Comparison of ENCODE assay signal across 8 cellular contexts in the genomic region with DNA sequence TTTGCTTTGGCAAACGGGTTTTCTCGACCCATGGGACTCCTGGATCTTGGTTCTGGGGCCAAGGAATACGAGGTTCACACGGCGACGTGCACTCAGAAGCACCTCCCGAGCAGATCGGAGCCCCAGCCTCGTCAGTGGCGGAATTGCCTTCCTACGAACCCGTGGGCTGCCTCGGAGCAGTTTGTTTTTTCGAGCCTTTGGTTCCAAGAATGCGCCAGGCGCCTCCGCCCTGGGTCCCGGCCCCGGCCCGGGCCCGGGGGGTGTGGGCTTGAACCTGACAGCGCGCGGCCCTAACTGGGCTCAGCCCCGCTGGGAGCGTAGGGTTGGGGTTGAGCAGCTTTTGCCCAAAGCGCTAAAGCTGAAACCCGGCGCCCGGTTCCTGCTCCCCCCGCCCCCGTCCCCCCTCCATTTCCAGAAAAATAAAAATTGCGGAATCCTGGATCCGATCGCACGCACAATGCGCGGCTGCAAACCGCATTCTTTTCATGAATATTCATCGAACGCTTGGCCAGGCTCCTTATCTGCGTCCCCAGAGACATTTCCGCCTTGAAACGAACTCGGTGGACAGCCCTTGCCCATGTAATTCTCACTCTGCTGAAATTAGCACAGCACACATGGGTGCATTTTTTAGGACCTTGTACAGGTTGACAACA. TPM values are rescaled to one million over a fixed set of nuclear protein-coding genes. Genes with fewer than 3 reads are reported as not detected.
DNase-seq lines count a peak whose midpoint lies in the region; ATAC-seq and TF ChIP-seq lines count a peak whose summit lies in the region.

No MANE protein-coding gene starts in this region.

- DNase-seq in SKM-1 treated with dmso at 0.1 percent for 144 hours (lab: John Stamatoyannopoulos, UW; ENCODE audit: unreplicated experiment) (peak; percentile 5), SKM-1 (lab: John Stamatoyannopoulos, UW; ENCODE audit: unreplicated experiment) (no peak), Panc1 (ENCODE audit: low read depth, low spot score) (no peak), mucosa of gallbladder (ENCODE audit: low spot score) (peak; percentile 14), vagina (ENCODE audit: extremely low spot score in 2 of 2) (no peak)
- no peak for DNase-seq in activated naive CD4-positive, alpha-beta T cell treated with anti-CD3 and anti-CD28 coated beads, Interleukin-2, amount 10 ng/mL, durations not matched to agents 7 days and 5 days

- in situ Hi-C loops in Panc1 (cut with HindIII; ENCODE audit: low pct_unique_long_range_greater_than_20kb, low sequenced_read_pairs): loop anchor here (25.0 kb wide), 1 partner anchor 1069 kb away; no protein-coding TSS in a partner anchor

- CTCF ChIA-PET in Panc1 (lab: Charles Lee): no interaction called here
- CTCF ChIA-PET in activated naive CD4-positive, alpha-beta T cell treated with anti-CD3 and anti-CD28 coated beads, Interleukin-2, amount 10 ng/mL, durations not matched to agents 7 days and 5 days (lab: Charles Lee): no interaction called here

- ATAC-seq in HG02623 (IDR thresholded peaks at IDR 0.05; ENCODE audit: unreplicated experiment) (peak; percentile 19), Panc1 (peak; percentile 7; the same call in 1 of the 2 replicates)

- H3K4me3 Mint-ChIP-seq in activated naive CD4-positive, alpha-beta T cell treated with anti-CD3 and anti-CD28 coated beads, Interleukin-2, amount 10 ng/mL, durations not matched to agents 7 days and 5 days: no peak overlapping the region

- H3K27me3 ChIP-seq in Panc1 (ENCODE audit: control insufficient read depth, insufficient read depth, low read length): no peaks in the 10 kb centered on the region
- H3K27me3 ChIP-seq in endocrine pancreas (ENCODE audit: control insufficient read depth, insufficient read depth, low read length): peaks cover 4% of the 10 kb centered on the region
- H3K27me3 ChIP-seq in vagina: no peaks in the 10 kb centered on the region

- peaks cover 45% of the 10 kb centered on the region for H3K27me3 Mint-ChIP-seq in activated naive CD4-positive, alpha-beta T cell treated with anti-CD3 and anti-CD28 coated beads, Interleukin-2, amount 10 ng/mL, durations not matched to agents 7 days and 5 days

- no peaks in the 10 kb centered on the region for H3K9me3 Mint-ChIP-seq in activated naive CD4-positive, alpha-beta T cell treated with anti-CD3 and anti-CD28 coated beads, Interleukin-2, amount 10 ng/mL, durations not matched to agents 7 days and 5 days

- intact Hi-C loops in Panc1 (cut with micrococcal nuclease; ENCODE audit: unreplicated experiment): loop anchor here (5.0 to 10.0 kb wide), 2 partner anchors 896 to 1089 kb away; no protein-coding TSS in a partner anchor
- intact Hi-C loops in vagina (cut with DNase I): loop anchor here (5.0 kb wide), 1 partner anchor 1089 kb away; no protein-coding TSS in a partner anchor

- H3K27ac ChIP-seq in Panc1 (ENCODE audit: low read length) (peak overlapping the region; percentile 77), vagina (peak overlapping the region; percentile 77)

- BruUV-seq in Panc1 (replicated peaks; lab: Mats Ljungman, UMichigan): no TSS peak

- no peaks in the 10 kb centered on the region for H3K9me3 ChIP-seq in Panc1 (ENCODE audit: control insufficient read depth, insufficient read depth, low read depth, low read length)
- no peaks in the 10 kb centered on the region for H3K9me3 ChIP-seq in endocrine pancreas (ENCODE audit: control insufficient read depth, low read length)
- no peaks in the 10 kb centered on the region for H3K9me3 ChIP-seq in vagina

- H3K36me3 ChIP-seq in Panc1 (ENCODE audit: control insufficient read depth, insufficient read depth, low read length) (peaks cover 7% of the 10 kb centered on the region; the same call in 1 of the 2 replicates), endocrine pancreas (ENCODE audit: control insufficient read depth, insufficient read depth, low read length) (no peaks in the 10 kb centered on the region), vagina (no peaks in the 10 kb centered on the region)

- H3K4me3 ChIP-seq in Panc1 (ENCODE audit: low read depth in 2 of 2, low read length in 2 of 2): peak overlapping the region; percentile 89 to 90
- H3K4me3 ChIP-seq in endocrine pancreas (ENCODE audit: control insufficient read depth, insufficient read depth, low read length): no peak overlapping the region
- peak overlapping the region; percentile 63 to 68 for H3K4me3 ChIP-seq in vagina

- no peak for TF ChIP-seq POLR2A in vagina (IDR thresholded peaks at IDR 0.05)

- TF ChIP-seq CTCF in Panc1 (IDR thresholded peaks at IDR 0.05) (no peak), vagina (IDR thresholded peaks at IDR 0.05) (no peak)

- POLR2A ChIA-PET in Panc1 (lab: Charles Lee): interaction anchor here (0.5 kb wide), 1 partner anchor 224 kb away, joined by 3 read pairs; no protein-coding TSS in a partner anchor

- peaks cover 55% of the 10 kb centered on the region for H3K4me1 ChIP-seq in Panc1 (ENCODE audit: control insufficient read depth, insufficient read depth, low read length)
- H3K4me1 ChIP-seq in endocrine pancreas (ENCODE audit: control insufficient read depth, insufficient read depth, low read length): no peaks in the 10 kb centered on the region
- peaks cover 17% of the 10 kb centered on the region for H3K4me1 ChIP-seq in vagina

- H3K9ac ChIP-seq in endocrine pancreas (ENCODE audit: control insufficient read depth, insufficient read depth, low read length): peak overlapping the region; percentile 26

- H3K36me3 Mint-ChIP-seq in activated naive CD4-positive, alpha-beta T cell treated with anti-CD3 and anti-CD28 coated beads, Interleukin-2, amount 10 ng/mL, durations not matched to agents 7 days and 5 days: no peaks in the 10 kb centered on the region

- H3K27ac Mint-ChIP-seq in activated naive CD4-positive, alpha-beta T cell treated with anti-CD3 and anti-CD28 coated beads, Interleukin-2, amount 10 ng/mL, durations not matched to agents 7 days and 5 days: no peak overlapping the region

- peaks cover 13% of the 10 kb centered on the region for H3K4me1 Mint-ChIP-seq in activated naive CD4-positive, alpha-beta T cell treated with anti-CD3 and anti-CD28 coated beads, Interleukin-2, amount 10 ng/mL, durations not matched to agents 7 days and 5 days

RNA-seq across cellular contexts. Expression of a gene that starts 1.0 kb away (rescaled TPM):
- total RNA-seq in Panc1 (2021; ENCODE audit: unreplicated experiment): 217 TPM
- polyA plus RNA-seq in Panc1 (2012; ENCODE audit: insufficient read length): 126 TPM
- 40.3 TPM for total RNA-seq in mucosa of gallbladder
- 46.4 TPM for total RNA-seq in vagina

Comparison
In these comparisons a context has a peak if more than half of its experiments do, and no peak if none do; other contexts are left out.
1. DNase-seq: peak in SKM-1 treated with dmso at 0.1 percent for 144 hours (single experiment) and mucosa of gallbladder (single experiment); none in SKM-1 (single experiment), Panc1 (single experiment), vagina (0 of 2) and activated naive CD4-positive, alpha-beta T cell treated with anti-CD3 and anti-CD28 coated beads, Interleukin-2, amount 10 ng/mL, durations not matched to agents 7 days and 5 days (single experiment).